In the genomic region with DNA sequence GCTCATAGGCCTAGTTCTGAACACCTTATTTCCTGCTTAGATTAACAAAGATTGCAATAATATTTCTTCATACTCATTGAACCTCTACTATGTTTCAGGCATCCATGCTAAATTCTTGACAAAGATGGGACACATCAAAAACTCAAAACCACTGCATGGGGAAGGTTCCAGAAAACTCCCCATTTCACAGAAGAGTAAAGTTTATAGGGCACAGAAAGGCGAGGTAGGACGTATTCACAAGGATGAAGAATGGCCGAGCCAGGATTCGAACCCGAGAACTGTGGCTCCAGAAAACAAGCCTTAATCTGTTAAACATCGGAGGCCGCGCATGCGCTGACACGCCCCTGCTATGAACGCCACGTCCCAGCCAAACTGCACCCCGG, we compare ENCODE assay signal across 8 cellular contexts. TPM values are rescaled to one million over a fixed set of nuclear protein-coding genes. Genes with fewer than 3 reads are reported as not detected.
DNase-seq lines count a peak whose midpoint lies in the region; ATAC-seq and TF ChIP-seq lines count a peak whose summit lies in the region.

No MANE protein-coding gene starts in this region.

- H3K9me3 ChIP-seq in liver (ENCODE audit: control insufficient read depth in 4 of 4, low read length in 3 of 4) = no peaks in the 10 kb centered on the region
- H3K9me3 ChIP-seq in thyroid gland = no peaks in the 10 kb centered on the region

- TF ChIP-seq RAD21 in liver (IDR thresholded peaks at IDR 0.05) = no peak

- intact Hi-C loops in thyroid gland (cut with DNase I) = no loop called here

- in situ Hi-C loops in astrocyte of the cerebellum (cut with HindIII; ENCODE audit: low sequenced_read_pairs) = no loop called here

- H3K36me3 ChIP-seq in liver (ENCODE audit: control insufficient read depth in 4 of 4, insufficient read depth in 3 of 4, low read depth in 1 of 4, low read length in 3 of 4) = peaks cover 0 to 22% (median 6%) of the 10 kb centered on the region in 4 donors
- H3K36me3 ChIP-seq in thyroid gland = peaks cover 7 to 9% of the 10 kb centered on the region in 2 donors

- no peak for DNase-seq in activated T-cell treated with anti-CD3 and anti-CD28 coated beads, Interleukin-2, amount 50 U/mL, for 24 hours
- DNase-seq in activated T-cell treated with anti-CD3 and anti-CD28 coated beads for 4 hours (no peak), astrocyte of the cerebellum (ENCODE audit: low read depth) (no peak), thyroid gland (no peak), SW480 (ENCODE audit: low spot score) (no peak)

- peaks cover 28% of the 10 kb centered on the region for H3K27me3 Mint-ChIP-seq in activated T-cell treated with anti-CD3 and anti-CD28 coated beads, Interleukin-2, amount 50 U/mL, for 24 hours

- H3K4me1 Mint-ChIP-seq in activated T-cell treated with anti-CD3 and anti-CD28 coated beads, Interleukin-2, amount 50 U/mL, for 24 hours (ENCODE audit: low read depth) = peaks cover 52% of the 10 kb centered on the region

- ATAC-seq in GM21576 (IDR thresholded peaks at IDR 0.05; ENCODE audit: unreplicated experiment) = no peak
- ATAC-seq in GM21526 (IDR thresholded peaks at IDR 0.05; ENCODE audit: low FRiP score, unreplicated experiment) = no peak

- H3K4me3 Mint-ChIP-seq in activated T-cell treated with anti-CD3 and anti-CD28 coated beads, Interleukin-2, amount 50 U/mL, for 24 hours = peak overlapping the region; percentile 90

- H3K27me3 ChIP-seq in liver (ENCODE audit: control insufficient read depth in 4 of 4, insufficient read depth in 4 of 4, low read length in 3 of 4) = no peaks in the 10 kb centered on the region
- no peaks in the 10 kb centered on the region for H3K27me3 ChIP-seq in thyroid gland

- peak overlapping the region; percentile 52 for H3K4me3 ChIP-seq in astrocyte of the cerebellum (ENCODE audit: low read depth, low read length)
- H3K4me3 ChIP-seq in liver (ENCODE audit: low read depth in 1 of 3, low read length in 3 of 3) = peak overlapping the region in 2 of 3 donors; percentile 64 to 87
- H3K4me3 ChIP-seq in thyroid gland (replicated peaks in 1 of 3) = peak overlapping the region; percentile 26 to 53 (median 49)

- TF ChIP-seq POLR2A in thyroid gland (IDR thresholded peaks at IDR 0.05) = no peak

- peaks cover 3% of the 10 kb centered on the region for H3K9me3 Mint-ChIP-seq in activated T-cell treated with anti-CD3 and anti-CD28 coated beads, Interleukin-2, amount 50 U/mL, for 24 hours

- WGBS in liver = 1% methylated on average over 13 of the region's 13 CpGs
- 0 to 4% methylated on average over 5 of the region's 13 CpGs for WGBS in thyroid gland, 2 donors

- H3K4me1 ChIP-seq in liver (ENCODE audit: control insufficient read depth in 4 of 4, insufficient read depth in 4 of 4, low read length in 3 of 4) (peaks cover 0 to 2% (median 1%) of the 10 kb centered on the region in 4 donors), thyroid gland (no peaks in the 10 kb centered on the region)

- H3K27ac Mint-ChIP-seq in activated T-cell treated with anti-CD3 and anti-CD28 coated beads, Interleukin-2, amount 50 U/mL, for 24 hours = peak overlapping the region; percentile 99

- TF ChIP-seq CTCF in astrocyte of the cerebellum (IDR thresholded peaks at IDR 0.05; ENCODE audit: low read depth, low read length, missing control alignments) (no peak), liver (IDR thresholded peaks at IDR 0.05; ENCODE audit: low read depth, low read length, missing input control) (no peak), thyroid gland (IDR thresholded peaks at IDR 0.05) (no peak)

- H3K9ac ChIP-seq in liver (ENCODE audit: low read depth in 1 of 2, low read length in 2 of 2) = peak overlapping the region in 1 of 2 donors; percentile 74

- peaks cover 71% of the 10 kb centered on the region for H3K36me3 Mint-ChIP-seq in activated T-cell treated with anti-CD3 and anti-CD28 coated beads, Interleukin-2, amount 50 U/mL, for 24 hours (ENCODE audit: low read depth)

- H3K27ac ChIP-seq in liver (ENCODE audit: low read depth in 1 of 2, low read length in 2 of 2) (peak overlapping the region; percentile 94 to 97), thyroid gland (peak overlapping the region; percentile 72 to 87 (median 82))

TF ChIP-seq in liver, 16 proteins besides CTCF, POLR2A, EP300 and RAD21:
- TF ChIP-seq GABPA (IDR thresholded peaks at IDR 0.05 in 1 of 2, conservative IDR thresholded peaks at IDR 0.05 in 1 of 2) (no peak), NR2F2 (IDR thresholded peaks at IDR 0.05) (peak; percentile 7), FOXA1 (IDR thresholded peaks at IDR 0.05) (no peak)

RNA-seq across cellular contexts. Expression of a gene that starts 0.7 kb away (rescaled TPM):
- total RNA-seq in liver = 10 to 100 TPM; 34.0 to 62.1 TPM
- 10 to 100 TPM; 68.5 to 99.0 TPM for polyA plus RNA-seq in liver
- 100 to 1,000 TPM in 3 of 4 donors, 10 to 100 TPM in 1; 89.3 to 141 (median 116) TPM for total RNA-seq in thyroid gland

RNA-seq across cellular contexts. Expression of a gene that starts 7.9 kb away (rescaled TPM):
- 10 to 100 TPM in 1 of 2 donors, 1 to 10 TPM in 1; 6.2 to 14.1 TPM for total RNA-seq in liver
- polyA plus RNA-seq in liver = 10 to 100 TPM in 1 of 2 donors, 1 to 10 TPM in 1; 9.1 to 20.2 TPM
- total RNA-seq in thyroid gland = 10 to 100 TPM; 17.3 to 21.7 (median 17.7) TPM

RNA-seq across cellular contexts. Expression of a gene that starts 28.6 kb away (rescaled TPM):
- 10 to 100 TPM; 14.1 to 19.0 TPM for total RNA-seq in liver
- polyA plus RNA-seq in liver = 10 to 100 TPM; 10.0 to 26.0 TPM
- total RNA-seq in thyroid gland = 1 to 10 TPM; 1.3 to 2.3 (median 1.6) TPM

RNA-seq across cellular contexts. Expression of a gene that starts 38.6 kb away (rescaled TPM):
- total RNA-seq in liver (under 1 TPM; 0.09 to 0.33 TPM), thyroid gland (under 1 TPM in 2 of 4 donors, not detected in 2; 0.13 to 0.15 TPM)
- 1 to 10 TPM in 1 of 2 donors, under 1 TPM in 1; 0.86 to 2.5 TPM for polyA plus RNA-seq in liver

Comparison
In these comparisons a context has a peak if more than half of its experiments do, and no peak if none do; other contexts are left out.
1. RNA of a gene that starts 28.6 kb away (total RNA-seq): 14.1 to 19.0 TPM in liver; 1.3 to 2.3 TPM in thyroid gland; every median in the first group is over 4 times any median in the second.
2. Peak in every context shown above with its lines, with median percentiles within 50 percentile points of each other: H3K4me3 ChIP-seq.